Comparison of ENCODE assay signal across 27 cellular contexts in genomic region chr1:194940336-194940735, GRCh38.
"Had no signal": no experiment of that assay in that cellular context is flagged by ENCODE, and none has a peak within 500 bp of the region (broad histone marks: within the 10 kb centered on the region; RNA-seq: fewer than 3 reads in every experiment).

No MANE protein-coding gene starts in this region.

- H3K36me3 ChIP-seq: adrenal gland, cardiac muscle cell, colonic mucosa, esophagus squamous epithelium, ovary, prostate gland, transverse colon had no signal

- FAIRE-seq: endometrium, islet of Langerhans, TTC549 had no signal

- H3K27me3 ChIP-seq: adrenal gland, cardiac muscle cell, colonic mucosa, esophagus squamous epithelium, ovary, transverse colon had no signal

- H3K9me3 ChIP-seq: adrenal gland, colonic mucosa, esophagus squamous epithelium, ovary, prostate gland, transverse colon had no signal

- ATAC-seq: activated CD4-positive, CD25-positive, alpha-beta regulatory T cell treated with anti-CD3 and anti-CD28 coated beads, Interleukin-2, amount 50 U/mL, for 24 hours had no signal

- DNase-seq: activated CD4-positive, alpha-beta T cell treated with anti-CD3 and anti-CD28 coated beads for 48 hours; activated CD4-positive, alpha-beta T cell treated with anti-CD3 and anti-CD28 coated beads, Interleukin-2, amount 50 U/mL, for 48 hours; activated CD8-positive, alpha-beta memory T cell treated with anti-CD3 and anti-CD28 coated beads for 24 hours; activated effector memory CD4-positive, alpha-beta T cell treated with anti-CD3 and anti-CD28 coated beads, Interleukin-2, amount 50 U/mL, for 16 hours; activated naive CD4-positive, alpha-beta T cell treated with anti-CD3 and anti-CD28 coated beads for 36 hours; activated naive CD8-positive, alpha-beta T cell treated with anti-CD3 and anti-CD28 coated beads for 36 hours; adrenal gland; aorta; cerebellar nuclear complex; colonic mucosa; effector CD8-positive, alpha-beta T cell; esophagus squamous epithelium; foreskin melanocyte; naive B cell; ovary; stimulated activated CD4-positive, alpha-beta T cell treated with anti-CD3 and anti-CD28 coated beads, Interleukin-15, amount 100 ng/mL, for 24 hours; stimulated activated CD4-positive, alpha-beta T cell treated with anti-CD3 and anti-CD28 coated beads, Interleukin-2, amount 100 ng/mL, for 24 hours; stimulated activated naive CD4-positive, alpha-beta T cell treated with Interleukin-2 at 50 U/mL for 16 hours; transverse colon had no signal

- H3K4me1 ChIP-seq: adrenal gland, colonic mucosa, esophagus squamous epithelium, prostate gland, transverse colon had no signal

- H3K27ac ChIP-seq: adrenal gland, cardiac muscle cell, colonic mucosa, epithelial cell of prostate, esophagus squamous epithelium, ovary, prostate gland, transverse colon, VCaP had no signal

- H3K4me3 ChIP-seq: adrenal gland, cardiac muscle cell, colonic mucosa, esophagus squamous epithelium, ovary, prostate gland, transverse colon had no signal
